In the genomic region with DNA sequence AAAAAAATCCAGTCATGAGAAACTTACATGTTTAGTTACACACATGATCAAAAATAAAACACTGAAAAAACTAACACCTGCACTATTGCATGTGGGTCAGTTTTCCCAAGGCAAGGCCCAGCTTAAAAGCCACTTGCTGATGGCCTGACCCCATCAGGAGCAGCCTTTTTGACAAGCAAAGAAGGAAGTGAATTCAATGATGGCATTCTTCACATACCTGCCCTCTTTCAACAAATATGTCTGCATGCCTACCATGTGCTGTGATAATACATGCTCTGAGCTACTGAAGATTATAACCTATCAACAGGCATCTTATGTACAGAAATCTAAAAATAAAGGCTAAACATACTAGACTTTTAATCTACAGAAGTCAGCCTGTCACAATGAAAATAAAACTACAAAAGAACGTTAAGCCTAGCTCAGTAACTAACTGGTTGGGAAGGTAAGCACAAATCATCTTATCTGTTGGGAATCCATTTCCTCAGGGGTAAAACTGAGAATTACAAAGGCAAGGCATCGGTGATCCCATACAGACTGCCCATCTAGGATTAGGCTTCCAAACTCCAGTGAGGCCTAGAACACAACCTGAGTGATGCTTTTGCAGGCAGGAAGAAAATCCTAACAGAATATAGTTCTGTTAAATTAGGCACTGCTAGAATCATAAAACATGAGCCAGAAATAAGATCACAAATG, we compare ENCODE assay signal across 1 cellular context.
A peak's percentile ranks its signal among the peaks of the same experiment; 100 is the strongest.
TF ChIP-seq lines count a peak whose summit lies in the region.

No MANE protein-coding gene starts in this region.

TF ChIP-seq in K562, 482 proteins besides CTCF, POLR2A, EP300 and RAD21 (continued from another document):
- TF ChIP-seq, protein P1, sequence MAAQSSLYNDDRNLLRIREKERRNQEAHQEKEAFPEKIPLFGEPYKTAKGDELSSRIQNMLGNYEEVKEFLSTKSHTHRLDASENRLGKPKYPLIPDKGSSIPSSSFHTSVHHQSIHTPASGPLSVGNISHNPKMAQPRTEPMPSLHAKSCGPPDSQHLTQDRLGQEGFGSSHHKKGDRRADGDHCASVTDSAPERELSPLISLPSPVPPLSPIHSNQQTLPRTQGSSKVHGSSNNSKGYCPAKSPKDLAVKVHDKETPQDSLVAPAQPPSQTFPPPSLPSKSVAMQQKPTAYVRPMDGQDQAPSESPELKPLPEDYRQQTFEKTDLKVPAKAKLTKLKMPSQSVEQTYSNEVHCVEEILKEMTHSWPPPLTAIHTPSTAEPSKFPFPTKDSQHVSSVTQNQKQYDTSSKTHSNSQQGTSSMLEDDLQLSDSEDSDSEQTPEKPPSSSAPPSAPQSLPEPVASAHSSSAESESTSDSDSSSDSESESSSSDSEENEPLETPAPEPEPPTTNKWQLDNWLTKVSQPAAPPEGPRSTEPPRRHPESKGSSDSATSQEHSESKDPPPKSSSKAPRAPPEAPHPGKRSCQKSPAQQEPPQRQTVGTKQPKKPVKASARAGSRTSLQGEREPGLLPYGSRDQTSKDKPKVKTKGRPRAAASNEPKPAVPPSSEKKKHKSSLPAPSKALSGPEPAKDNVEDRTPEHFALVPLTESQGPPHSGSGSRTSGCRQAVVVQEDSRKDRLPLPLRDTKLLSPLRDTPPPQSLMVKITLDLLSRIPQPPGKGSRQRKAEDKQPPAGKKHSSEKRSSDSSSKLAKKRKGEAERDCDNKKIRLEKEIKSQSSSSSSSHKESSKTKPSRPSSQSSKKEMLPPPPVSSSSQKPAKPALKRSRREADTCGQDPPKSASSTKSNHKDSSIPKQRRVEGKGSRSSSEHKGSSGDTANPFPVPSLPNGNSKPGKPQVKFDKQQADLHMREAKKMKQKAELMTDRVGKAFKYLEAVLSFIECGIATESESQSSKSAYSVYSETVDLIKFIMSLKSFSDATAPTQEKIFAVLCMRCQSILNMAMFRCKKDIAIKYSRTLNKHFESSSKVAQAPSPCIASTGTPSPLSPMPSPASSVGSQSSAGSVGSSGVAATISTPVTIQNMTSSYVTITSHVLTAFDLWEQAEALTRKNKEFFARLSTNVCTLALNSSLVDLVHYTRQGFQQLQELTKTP (IDR thresholded peaks at IDR 0.05; ENCODE audit: low read depth in 1 of 2, partially characterized antibody in 2 of 2) = peak in 1 of 2 experiments; percentile 10
- TF ChIP-seq ZNF778 (CRISPR knock-in tag; IDR thresholded peaks at IDR 0.05) (no peak), TEAD2 (tag; IDR thresholded peaks at IDR 0.05) (0 out of 2 replicates have a peak, but pooled peaks have one; percentile 10), ZFX (CRISPR knock-in tag; IDR thresholded peaks at IDR 0.05) (0 out of 2 replicates have a peak, but pooled peaks have one; percentile 26), MEF2D (tag; conservative IDR thresholded peaks at IDR 0.05; ENCODE audit: low read depth) (0 out of 2 replicates have a peak, but pooled peaks have one; percentile 20), IRF2 (CRISPR knock-in tag; IDR thresholded peaks at IDR 0.05) (no peak), CBFA2T3 (IDR thresholded peaks at IDR 0.05) (peak; percentile 14; the same call in 1 of the 2 replicates), KLF13 (tag; IDR thresholded peaks at IDR 0.05; ENCODE audit: borderline replicate concordance, low read depth) (no peak), ZNF695 (CRISPR knock-in tag; IDR thresholded peaks at IDR 0.05) (no peak), SRSF3 (IDR thresholded peaks at IDR 0.05; ENCODE audit: insufficient read depth, low read length) (no peak), SPI1 (IDR thresholded peaks at IDR 0.05; ENCODE audit: borderline replicate concordance, low read depth, low read length) (peak; percentile 37; the same call in 1 of the 2 replicates), CBX3 (IDR thresholded peaks at IDR 0.05; ENCODE audit: borderline replicate concordance in 1 of 2, low read length in 2 of 2) (no peak)
- TF ChIP-seq, protein P2, sequence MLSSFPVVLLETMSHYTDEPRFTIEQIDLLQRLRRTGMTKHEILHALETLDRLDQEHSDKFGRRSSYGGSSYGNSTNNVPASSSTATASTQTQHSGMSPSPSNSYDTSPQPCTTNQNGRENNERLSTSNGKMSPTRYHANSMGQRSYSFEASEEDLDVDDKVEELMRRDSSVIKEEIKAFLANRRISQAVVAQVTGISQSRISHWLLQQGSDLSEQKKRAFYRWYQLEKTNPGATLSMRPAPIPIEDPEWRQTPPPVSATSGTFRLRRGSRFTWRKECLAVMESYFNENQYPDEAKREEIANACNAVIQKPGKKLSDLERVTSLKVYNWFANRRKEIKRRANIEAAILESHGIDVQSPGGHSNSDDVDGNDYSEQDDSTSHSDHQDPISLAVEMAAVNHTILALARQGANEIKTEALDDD (IDR thresholded peaks at IDR 0.05) = peak; percentile 60; the same call in 1 of the 2 replicates
